In the genomic region with DNA sequence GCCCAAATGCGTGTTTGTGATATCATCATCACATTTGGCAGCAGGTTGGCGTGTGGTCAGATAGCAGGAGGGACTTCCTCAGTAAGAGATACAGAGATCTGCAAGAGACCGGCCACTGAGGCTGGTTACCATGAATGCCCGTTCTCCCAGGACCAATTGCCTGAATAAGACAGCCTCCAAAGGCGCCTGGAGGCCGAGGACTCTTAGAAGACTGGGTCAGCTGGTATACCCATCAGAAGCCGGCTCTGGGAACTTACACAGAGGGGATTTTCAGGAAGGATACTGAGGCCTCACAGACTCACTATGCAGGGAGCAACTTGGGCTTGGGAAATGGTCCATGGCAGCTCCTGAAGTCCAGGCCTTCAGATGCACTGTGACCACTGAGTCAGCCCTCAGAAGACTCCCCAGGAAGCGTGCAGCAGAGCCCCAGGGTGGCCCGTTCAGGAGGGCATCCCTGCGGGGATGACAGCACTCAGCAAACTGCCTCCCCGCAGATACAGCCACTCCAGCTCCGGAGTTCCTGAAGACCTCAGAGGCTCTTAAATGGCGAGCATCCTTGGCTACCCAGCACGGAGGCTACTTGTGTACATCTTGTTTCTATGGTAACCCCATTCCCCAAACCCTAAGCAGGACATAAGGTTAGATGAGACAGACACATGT, we compare ENCODE assay signal across 20 cellular contexts. TPM values are rescaled to one million over a fixed set of nuclear protein-coding genes. Genes with fewer than 3 reads are reported as not detected.
A peak's percentile ranks its signal among the peaks of the same experiment; 100 is the strongest.
DNase-seq lines count a peak whose midpoint lies in the region; ATAC-seq, FAIRE-seq and TF ChIP-seq lines count a peak whose summit lies in the region.
"Had no signal": no experiment of that assay in that cellular context is flagged by ENCODE, and none has a peak within 500 bp of the region (broad histone marks: within the 10 kb centered on the region; RNA-seq: fewer than 3 reads in every experiment).

No MANE protein-coding gene starts in this region.

- H4K91ac ChIP-seq in H1 (replicated peaks; ENCODE audit: insufficient read length, low read length): no peak overlapping the region

- no peak for TF ChIP-seq POLR2A in H1 (IDR thresholded peaks at IDR 0.05; ENCODE audit: control extremely low read depth in 1 of 2, low read depth in 2 of 2, low read length in 2 of 2)

- no peak overlapping the region for H3K18ac ChIP-seq in H1 (ENCODE audit: extremely low read depth, low read length)

- no peak for TF ChIP-seq EP300 in H1 (IDR thresholded peaks at IDR 0.05; ENCODE audit: borderline replicate concordance in 1 of 2, low read depth in 2 of 2, low read length in 2 of 2)

- no peak overlapping the region for H3K4me3 ChIP-seq in H1 (ENCODE audit: extremely low read depth in 1 of 4, insufficient read depth in 2 of 4, low read depth in 3 of 4, low read length in 4 of 4)
- H3K4me3 ChIP-seq: SJSA1 had no signal

- no peak overlapping the region for H3K27ac Mint-ChIP-seq in CD14-positive monocyte
- H3K27ac Mint-ChIP-seq: H9 had no signal

- H3K9me3 Mint-ChIP-seq in CD14-positive monocyte: peaks cover 0 to 5% (median 3%) of the 10 kb centered on the region in 7 donors
- H3K9me3 Mint-ChIP-seq: H9 had no signal

- no peak overlapping the region for H2AK5ac ChIP-seq in H1 (ENCODE audit: low read depth, low read length)

- 91% methylated on average over 12 of the region's 14 CpGs; no CpG with 5 or more reads in 1 of the 2 experiments for whole genome bisulfite sequencing in H1 (ENCODE audit: extremely low coverage in 1 of 2, insufficient coverage in 1 of 2, insufficient read length in 1 of 2, insufficient replicate concordance in 2 of 2, low coverage in 1 of 2, low lambda C conversion rate in 2 of 2, missing lambda C conversion rate in 1 of 2), 2 experiments

- no peak for FAIRE-seq in H1 (lab: Jason Lieb, UNC)
- FAIRE-seq: A204.1, D721Med, RCC 7860 had no signal

- no peak overlapping the region for H2BK5ac ChIP-seq in H1 (ENCODE audit: low read depth, low read length)

- H3K9me3 ChIP-seq in H1 (ENCODE audit: insufficient read depth in 2 of 2, low read depth in 1 of 2, low read length in 1 of 2): no peaks in the 10 kb centered on the region
- H3K9me3 ChIP-seq: SJSA1 had no signal

- no peaks in the 10 kb centered on the region; the same call in 1 of the 2 replicates for H3K23me2 ChIP-seq in H1 (ENCODE audit: low read depth, low read length)

- peaks cover 0 to 10% (median 5%) of the 10 kb centered on the region in 3 donors for H3K27me3 Mint-ChIP-seq in CD14-positive monocyte (ENCODE audit: low read depth in 3 of 3)

- peaks cover 2 to 4% (median 2%) of the 10 kb centered on the region in 4 experiments; a peak in 4 of 7 replicates for H3K4me1 ChIP-seq in H1 (replicated peaks in 1 of 4; ENCODE audit: control insufficient read depth in 3 of 4, insufficient read depth in 4 of 4, low read length in 3 of 4)
- H3K4me1 ChIP-seq: SJSA1 had no signal

- TF ChIP-seq CTCF in CD14-positive monocyte (IDR thresholded peaks at IDR 0.05) (no peak), H1 (IDR thresholded peaks at IDR 0.05; ENCODE audit: control extremely low read depth in 1 of 3, insufficient read depth in 1 of 3, low read depth in 1 of 3, low read length in 3 of 3) (no peak)

- no peak overlapping the region for H4K8ac ChIP-seq in H1 (ENCODE audit: extremely low read depth, insufficient read depth, low read length)

- intact Hi-C loops in CD14-positive monocyte (cut with micrococcal nuclease): no loop called here

- no peak overlapping the region for H2BK12ac ChIP-seq in H1 (ENCODE audit: low read depth, low read length)

- H3K27ac ChIP-seq in H1 (ENCODE audit: low read depth, low read length): no peak overlapping the region
- peak overlapping the region; percentile 78 for H3K27ac ChIP-seq in substantia nigra (ENCODE audit: low read depth, low read length, poor library complexity, severe bottlenecking)
- H3K27ac ChIP-seq: SJSA1 had no signal

- DNase-seq in CD14-positive monocyte (ENCODE audit: low spot score) (peak; percentile 33), M059J (ENCODE audit: low read depth) (peak; percentile 7), H1 (ENCODE audit: low read depth in 1 of 2, low spot score in 2 of 2) (no peak), substantia nigra (lab: John Stamatoyannopoulos, UW) (no peak), NCI-H524 treated with DMSO at 0.1 percent for 48 hours (lab: John Stamatoyannopoulos, UW) (no peak), C1 segment of cervical spinal cord (lab: John Stamatoyannopoulos, UW) (no peak)
- DNase-seq: DMS79, H9, KG1, NCI-H1092 treated with DMSO at 0.1 percent for 48 hours, NCI-H1436 treated with DMSO at 0.1 percent for 48 hours, NCI-H1930, NCI-H345, OCI-M1 had no signal

- no peaks in the 10 kb centered on the region for H3K27me3 ChIP-seq in H1 (replicated peaks in 1 of 4; ENCODE audit: control insufficient read depth in 3 of 4, extremely low read depth in 1 of 4, insufficient read depth in 3 of 4, low read length in 3 of 4)
- H3K27me3 ChIP-seq: SJSA1 had no signal

- no peaks in the 10 kb centered on the region for H3K79me1 ChIP-seq in H1 (ENCODE audit: low read depth, low read length)

- no peak overlapping the region for H2AFZ ChIP-seq in H1 (ENCODE audit: low read length)

- ATAC-seq in HG03045 (IDR thresholded peaks at IDR 0.05; ENCODE audit: unreplicated experiment): no peak

- no peaks in the 10 kb centered on the region for H3K4me1 Mint-ChIP-seq in CD14-positive monocyte

- no peak overlapping the region for H2BK20ac ChIP-seq in H1 (ENCODE audit: low read length)

- POLR2A ChIA-PET in H1 (lab: Charles Lee; ENCODE audit: partially characterized antibody): no interaction called here

- TF ChIP-seq RAD21 in H1 (IDR thresholded peaks at IDR 0.05 in 1 of 2, conservative IDR thresholded peaks at IDR 0.05 in 1 of 2; ENCODE audit: low read depth in 2 of 2, low read length in 2 of 2): no peak

- H3K23ac ChIP-seq in H1 (ENCODE audit: insufficient read length): no peak overlapping the region

- no peaks in the 10 kb centered on the region for H3K36me3 ChIP-seq in H1 (ENCODE audit: control insufficient read depth in 2 of 4, insufficient read depth in 4 of 4, low read length in 3 of 4)
- H3K36me3 ChIP-seq: SJSA1 had no signal

- H3K4me3 Mint-ChIP-seq in CD14-positive monocyte: no peak overlapping the region
- H3K4me3 Mint-ChIP-seq: H9 had no signal

- no peak overlapping the region for H2BK15ac ChIP-seq in H1 (ENCODE audit: low read length)

- CTCF ChIA-PET in H1 (lab: Charles Lee; ENCODE audit: partially characterized antibody): interaction anchor here (1.0 to 3.1 kb wide), 4 partner anchors 20 to 137 kb away, joined by 3 to 17 read pairs (median 9); no protein-coding TSS in a partner anchor

- H3K4ac ChIP-seq in H1 (replicated peaks; ENCODE audit: insufficient read length, low read depth, low read length): no peak overlapping the region

- H3K4me2 ChIP-seq in H1 (ENCODE audit: insufficient read depth in 1 of 2, low read depth in 2 of 2, low read length in 2 of 2): no peak overlapping the region

- no peaks in the 10 kb centered on the region for H3K36me3 Mint-ChIP-seq in CD14-positive monocyte

- H4K20me1 ChIP-seq in H1 (replicated peaks in 1 of 2; ENCODE audit: control insufficient read depth in 1 of 2, insufficient read depth in 2 of 2, low read length in 2 of 2): no peaks in the 10 kb centered on the region

- no peak overlapping the region for H3K9ac ChIP-seq in H1 (replicated peaks in 1 of 4; ENCODE audit: extremely low read depth in 1 of 4, low read depth in 3 of 4, low read length in 3 of 4)

- H4K5ac ChIP-seq in H1 (ENCODE audit: insufficient read length, low read depth, low read length): no peak overlapping the region

- H2BK120ac ChIP-seq in H1 (replicated peaks; ENCODE audit: low read depth, low read length): no peak overlapping the region

- H3K56ac ChIP-seq in H1 (replicated peaks; ENCODE audit: insufficient read length, low read depth, low read length): no peak overlapping the region

- no peak overlapping the region for H3K14ac ChIP-seq in H1 (ENCODE audit: insufficient read length)

- H3K79me2 ChIP-seq in H1 (ENCODE audit: control insufficient read depth in 1 of 2, insufficient read depth in 2 of 2, low read length in 2 of 2): no peaks in the 10 kb centered on the region

TF ChIP-seq in H1, 55 proteins besides CTCF, POLR2A, EP300 and RAD21:
- peak; percentile 83 for TF ChIP-seq KDM1A (IDR thresholded peaks at IDR 0.05; ENCODE audit: borderline replicate concordance, low read length)
- TF ChIP-seq HDAC2 (IDR thresholded peaks at IDR 0.05; ENCODE audit: borderline replicate concordance in 1 of 2, low read depth in 2 of 2, low read length in 2 of 2): 0 out of 4 replicates have a peak, but pooled peaks of 1 of the 2 experiments have one; percentile 44
- TF ChIP-seq SIX5 (IDR thresholded peaks at IDR 0.05; ENCODE audit: low read depth, low read length): no peak

RNA-seq across cellular contexts. Expression of gene VSTM2B, which starts 26.4 kb away (rescaled TPM):
- polyA plus RNA-seq in CD14-positive monocyte: not detected
- total RNA-seq in M059J (2014; rRNA removed; shearing (Covaris generic)): not detected in 2 replicates
- 1.2 and 1.5 TPM in 2 replicates for total RNA-seq in H1 (2021; fragmentation: NEBNext Ultra II Directional; extraction: Animal tissue kit (Norgen Biotek cat#: 25700))
- polyA plus RNA-seq in H1 (2011; rRNA removed): 0.82 and 1.6 TPM in 2 replicates
- polyA plus RNA-seq in H1 (2011; cell fraction: cytosol; rRNA removed): 1.6 TPM
- polyA plus RNA-seq in H1 (2011; cell fraction: nucleus; rRNA removed): 0.84 TPM
- polyA plus RNA-seq in H1 (2012, experiment 1 of 2): 0.23 to 0.97 TPM (median 0.69 TPM) in 4 replicates
- polyA plus RNA-seq in H1 (2012, experiment 2 of 2): 0.34 TPM
- polyA plus RNA-seq in H1 (2013, experiment 1 of 2): 0.67 TPM
- polyA plus RNA-seq in H1 (2013, experiment 2 of 2): 0.55 TPM
- polyA minus RNA-seq in H1 (2011; rRNA and poly(A)+ RNA removed): not detected in 2 replicates
- polyA minus RNA-seq in H1 (2011; cell fraction: cytosol; rRNA and poly(A)+ RNA removed): 1.0 TPM
- polyA minus RNA-seq in H1 (2011; cell fraction: nucleus; rRNA and poly(A)+ RNA removed): 0.80 TPM
- total RNA-seq: HT1080, SJSA1 had no signal

Comparison
In these comparisons a context has a peak if more than half of its experiments do, and no peak if none do; other contexts are left out.
1. DNase-seq: peak in CD14-positive monocyte (single experiment) and M059J (single experiment); none in H1 (0 of 2), substantia nigra (0 of 49), NCI-H524 treated with DMSO at 0.1 percent for 48 hours (single experiment) and C1 segment of cervical spinal cord (0 of 14).